Comparison of ENCODE assay signal across 25 cellular contexts in the genomic region with DNA sequence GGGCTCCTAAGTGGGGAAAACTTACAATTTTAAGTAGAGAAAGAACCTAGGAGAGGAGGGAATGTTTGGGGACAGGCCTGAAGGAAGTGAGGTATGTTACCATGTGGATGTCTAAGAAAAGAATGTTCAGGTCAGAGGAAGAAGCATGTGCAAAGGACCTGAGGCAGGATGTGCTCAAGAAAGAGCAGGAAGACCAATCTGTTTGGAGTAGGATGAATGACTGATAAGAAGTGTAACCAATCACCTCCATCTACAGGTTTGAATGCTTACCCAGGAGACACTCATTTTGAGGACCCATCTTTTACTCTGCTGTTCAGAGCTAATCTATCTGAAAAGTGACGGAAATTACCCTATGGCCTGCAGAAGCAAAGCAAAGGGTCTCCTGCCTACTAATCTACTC.
DNase-seq lines count a peak whose midpoint lies in the region; ATAC-seq and TF ChIP-seq lines count a peak whose summit lies in the region.
"Had no signal": no experiment of that assay in that cellular context is flagged by ENCODE, and none has a peak within 500 bp of the region (broad histone marks: within the 10 kb centered on the region; RNA-seq: fewer than 3 reads in every experiment).

No MANE protein-coding gene starts in this region.

- CTCF ChIA-PET in CD4-positive, alpha-beta memory T cell (lab: Charles Lee; ENCODE audit: partially characterized antibody) = no interaction called here
- CTCF ChIA-PET in HEK293 (lab: Yijun Ruan, JAX) = no interaction called here

- peaks cover 15% of the 10 kb centered on the region for H3K4me1 ChIP-seq in CD4-positive, alpha-beta memory T cell (ENCODE audit: insufficient read depth, low read length)
- no peaks in the 10 kb centered on the region for H3K4me1 ChIP-seq in HEK293 (ENCODE audit: control insufficient read depth, insufficient read depth, low read length)
- H3K4me1 ChIP-seq: BLaER1 treated with 17β-estradiol and CSF1 and Interleukin-3, amounts not matched to agents 10 nM and 100 nM had no signal

- no peak for ATAC-seq in T-helper 17 cell
- ATAC-seq: A549, GM12878 had no signal

- intact Hi-C loops in CD4-positive, alpha-beta memory T cell (cut with micrococcal nuclease) = no loop called here

- peaks cover 14% of the 10 kb centered on the region for H3K36me3 Mint-ChIP-seq in T-helper 1 cell treated with Interleukin-12 subunit alpha and Interleukin-12 subunit beta and Interleukin-4 antibody, amounts not matched to agents 30 μg/mL and 1 μg/mL, for 36 hours (ENCODE audit: low read depth)
- peaks cover 37 to 43% of the 10 kb centered on the region in 2 donors for H3K36me3 Mint-ChIP-seq in CD4-positive, alpha-beta memory T cell
- H3K36me3 Mint-ChIP-seq in T-helper 17 cell (ENCODE audit: low read depth) = peaks cover 6% of the 10 kb centered on the region

- H3K27ac ChIP-seq in CD4-positive, alpha-beta memory T cell (ENCODE audit: low read depth, low read length) = no peak overlapping the region
- no peak overlapping the region for H3K27ac ChIP-seq in HEK293 (ENCODE audit: extremely low read depth, low read depth, low read length)
- H3K27ac ChIP-seq: 22Rv1; A549; BLaER1 treated with 17β-estradiol and CSF1 and Interleukin-3, amounts not matched to agents 10 nM and 100 nM; C4-2B had no signal

- no peaks in the 10 kb centered on the region for H3K27me3 ChIP-seq in CD4-positive, alpha-beta memory T cell (ENCODE audit: insufficient read depth, low read length)
- H3K27me3 ChIP-seq: BLaER1 treated with 17β-estradiol and CSF1 and Interleukin-3, amounts not matched to agents 10 nM and 100 nM had no signal

- no peaks in the 10 kb centered on the region for H3K27me3 Mint-ChIP-seq in T-helper 1 cell treated with Interleukin-12 subunit alpha and Interleukin-12 subunit beta and Interleukin-4 antibody, amounts not matched to agents 30 μg/mL and 1 μg/mL, for 36 hours (ENCODE audit: low read depth)
- no peaks in the 10 kb centered on the region for H3K27me3 Mint-ChIP-seq in CD4-positive, alpha-beta memory T cell
- H3K27me3 Mint-ChIP-seq in T-helper 17 cell = no peaks in the 10 kb centered on the region
- H3K27me3 Mint-ChIP-seq: B cell; CD4-positive, alpha-beta T cell; CD8-positive, alpha-beta memory T cell had no signal

- DNase-seq in T-helper 1 cell (no peak), T-helper 17 cell (no peak), nucleus accumbens (lab: John Stamatoyannopoulos, UW) (no peak), NCI-H146 (lab: John Stamatoyannopoulos, UW) (no peak)
- DNase-seq in CD4-positive, alpha-beta memory T cell = no peak
- no peak for DNase-seq in stimulated activated CD4-positive, alpha-beta T cell treated with anti-CD3 and anti-CD28 coated beads, Interleukin-4, amount 100 ng/mL, for 4 hours
- DNase-seq: AML-193; CD4-positive, alpha-beta T cell; CD8-positive, alpha-beta memory T cell; COR-L47; DMS 273 treated with DMSO at 0.1 percent for 48 hours; DMS153; DMS53; DMS79; DND-41; EL; GDM1 had no signal

- no peak overlapping the region for H3K4me3 Mint-ChIP-seq in T-helper 1 cell treated with Interleukin-12 subunit alpha and Interleukin-12 subunit beta and Interleukin-4 antibody, amounts not matched to agents 30 μg/mL and 1 μg/mL, for 36 hours
- H3K4me3 Mint-ChIP-seq in CD4-positive, alpha-beta memory T cell = peak overlapping the region in 1 of 8 donors; percentile 25
- no peak overlapping the region for H3K4me3 Mint-ChIP-seq in T-helper 17 cell
- H3K4me3 Mint-ChIP-seq: B cell; CD4-positive, alpha-beta T cell; CD8-positive, alpha-beta memory T cell had no signal

- H3K27ac Mint-ChIP-seq in T-helper 1 cell treated with Interleukin-12 subunit alpha and Interleukin-12 subunit beta and Interleukin-4 antibody, amounts not matched to agents 30 μg/mL and 1 μg/mL, for 36 hours = peak overlapping the region; percentile 59
- H3K27ac Mint-ChIP-seq in CD4-positive, alpha-beta memory T cell = peak overlapping the region in 4 of 7 donors; percentile 4 to 79 (median 36)
- H3K27ac Mint-ChIP-seq in T-helper 17 cell = peak overlapping the region; percentile 3
- H3K27ac Mint-ChIP-seq: B cell; CD4-positive, alpha-beta T cell had no signal

- no peaks in the 10 kb centered on the region for H3K9me3 Mint-ChIP-seq in T-helper 1 cell treated with Interleukin-12 subunit alpha and Interleukin-12 subunit beta and Interleukin-4 antibody, amounts not matched to agents 30 μg/mL and 1 μg/mL, for 36 hours
- H3K9me3 Mint-ChIP-seq in CD4-positive, alpha-beta memory T cell = no peaks in the 10 kb centered on the region
- H3K9me3 Mint-ChIP-seq: CD4-positive, alpha-beta T cell; CD8-positive, alpha-beta memory T cell had no signal

- peaks cover 5% of the 10 kb centered on the region for H3K36me3 ChIP-seq in CD4-positive, alpha-beta memory T cell (ENCODE audit: insufficient read depth, low read length)
- H3K36me3 ChIP-seq in HEK293 (ENCODE audit: control insufficient read depth in 2 of 2, insufficient read depth in 1 of 2, low read length in 2 of 2) = no peaks in the 10 kb centered on the region

- TF ChIP-seq CTCF in HEK293 (tag by site-specific recombination; IDR thresholded peaks at IDR 0.05) = no peak

- H3K4me1 Mint-ChIP-seq in T-helper 1 cell treated with Interleukin-12 subunit alpha and Interleukin-12 subunit beta and Interleukin-4 antibody, amounts not matched to agents 30 μg/mL and 1 μg/mL, for 36 hours (ENCODE audit: low read depth) = peaks cover 22% of the 10 kb centered on the region
- peaks cover 24 to 56% (median 44%) of the 10 kb centered on the region in 4 donors for H3K4me1 Mint-ChIP-seq in CD4-positive, alpha-beta memory T cell
- H3K4me1 Mint-ChIP-seq in T-helper 17 cell = peaks cover 35% of the 10 kb centered on the region

- H3K9me3 ChIP-seq in CD4-positive, alpha-beta memory T cell (ENCODE audit: control insufficient read depth in 1 of 2, low read length in 2 of 2) = no peaks in the 10 kb centered on the region
- H3K9me3 ChIP-seq in HEK293 (ENCODE audit: control insufficient read depth, insufficient read depth, low read depth, low read length) (no peaks in the 10 kb centered on the region), T-helper 17 cell (ENCODE audit: control insufficient read depth, low read length, poor library complexity, severe bottlenecking) (no peaks in the 10 kb centered on the region)
- H3K9me3 ChIP-seq: A549; BLaER1 treated with 17β-estradiol and CSF1 and Interleukin-3, amounts not matched to agents 10 nM and 100 nM had no signal

- H3K4me3 ChIP-seq in CD4-positive, alpha-beta memory T cell (ENCODE audit: low read length in 2 of 2) = no peak overlapping the region
- no peak overlapping the region for H3K4me3 ChIP-seq in HEK293 (ENCODE audit: low read depth, low read length)
- H3K4me3 ChIP-seq: A549; BLaER1 treated with 17β-estradiol and CSF1 and Interleukin-3, amounts not matched to agents 10 nM and 100 nM; GM12878 had no signal

- POLR2A ChIA-PET in CD4-positive, alpha-beta memory T cell (lab: Charles Lee; ENCODE audit: partially characterized antibody) = no interaction called here
- POLR2A ChIA-PET in HEK293 (lab: Yijun Ruan, JAX) = no interaction called here

TF ChIP-seq in HEK293, 187 proteins besides CTCF, POLR2A, EP300 and RAD21:
- TF ChIP-seq ZBTB8A (tag by site-specific recombination; IDR thresholded peaks at IDR 0.05) (no peak), ZNF623 (tag by site-specific recombination; IDR thresholded peaks at IDR 0.05) (peak; percentile 67)

Comparison
In these comparisons a context has a peak if more than half of its experiments do, and no peak if none do; other contexts are left out.
1. H3K27ac Mint-ChIP-seq: peak in every context shown above with its lines; median percentile 59 in T-helper 1 cell treated with Interleukin-12 subunit alpha and Interleukin-12 subunit beta and Interleukin-4 antibody, amounts not matched to agents 30 μg/mL and 1 μg/mL, for 36 hours; 36 in CD4-positive, alpha-beta memory T cell; 3 in T-helper 17 cell.